ENCODE assay signal across 25 cellular contexts in the genomic region with DNA sequence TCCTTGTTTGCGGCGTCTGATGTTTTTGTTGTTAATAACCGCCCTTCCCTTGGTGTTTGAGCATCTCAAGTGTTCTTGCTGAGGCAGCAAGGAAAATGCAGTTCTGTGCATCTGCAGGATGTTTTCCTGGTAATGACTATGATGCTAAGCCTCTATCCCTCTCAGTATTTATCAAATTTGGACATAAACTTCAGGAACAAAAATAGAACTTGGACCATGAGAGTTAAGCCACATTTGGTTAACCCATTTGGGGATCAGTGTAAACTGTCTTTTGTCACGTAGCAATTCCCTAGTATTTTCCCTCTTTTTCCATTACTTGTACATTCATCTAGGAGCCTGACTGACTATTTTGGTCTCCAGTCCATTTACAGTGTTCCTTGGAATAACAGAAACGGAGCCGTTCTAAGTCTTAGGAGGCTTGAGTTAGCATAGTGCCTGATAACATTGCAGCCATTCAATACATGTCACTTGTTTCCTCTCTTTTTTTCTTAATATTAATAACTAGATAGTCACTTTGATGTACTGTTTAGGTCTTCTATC.
"Had no signal": no experiment of that assay in that cellular context is flagged by ENCODE, and none has a peak within 500 bp of the region (broad histone marks: within the 10 kb centered on the region; RNA-seq: fewer than 3 reads in every experiment).

No MANE protein-coding gene starts in this region.

- ATAC-seq: activated naive CD8-positive, alpha-beta T cell treated with anti-CD3 and anti-CD28 coated beads, Interleukin-2, amount 50 U/mL, for 24 hours; effector memory CD8-positive, alpha-beta T cell; esophagus mucosa; lower lobe of right lung; T-helper 17 cell had no signal

- H3K4me3 ChIP-seq: hepatocyte, lower lobe of right lung, SK-N-MC, spleen, testis, upper lobe of left lung had no signal

- H3K4me1 ChIP-seq: testis had no signal

- H3K9me3 ChIP-seq: lower lobe of right lung, spleen, testis, upper lobe of left lung had no signal

- H3K27me3 ChIP-seq: brain microvascular endothelial cell, hepatocyte, spleen, testis, upper lobe of left lung had no signal

- DNase-seq: activated CD4-positive, alpha-beta memory T cell treated with anti-CD3 and anti-CD28 coated beads for 36 hours; activated CD4-positive, alpha-beta T cell treated with anti-CD3 and anti-CD28 coated beads for 48 hours; activated CD4-positive, CD25-positive, alpha-beta regulatory T cell; activated effector memory CD4-positive, alpha-beta T cell treated with Interleukin-2 at 50 U/mL for 16 hours; activated naive CD4-positive, alpha-beta T cell treated with anti-CD3 and anti-CD28 coated beads, Interleukin-2, amount 50 U/mL, for 16 hours; activated naive CD8-positive, alpha-beta T cell treated with anti-CD3 and anti-CD28 coated beads, Interleukin-2, amount 50 U/mL, for 24 hours; activated T-cell treated with anti-CD3 and anti-CD28 coated beads, Interleukin-2, amount 50 U/mL, for 48 hours; anterior cingulate cortex; brain microvascular endothelial cell; central memory CD4-positive, alpha-beta T cell; effector memory CD8-positive, alpha-beta T cell; lower lobe of right lung; naive B cell; nucleus accumbens; posterior cingulate gyrus; spleen; stimulated activated CD4-positive, alpha-beta T cell treated with anti-CD3 and anti-CD28 coated beads, Interleukin-4, amount 100 ng/mL, for 1 hour; stimulated activated naive CD4-positive, alpha-beta T cell; SW 1271; T-helper 17 cell; testis; upper lobe of left lung had no signal

- H3K36me3 ChIP-seq: brain microvascular endothelial cell, lower lobe of right lung, spleen, upper lobe of left lung had no signal

- H3K4me2 ChIP-seq: hepatocyte had no signal

- H3K27ac ChIP-seq: brain microvascular endothelial cell, hepatocyte, SK-N-MC, spleen had no signal

- H2AFZ ChIP-seq: hepatocyte had no signal
